In genomic region chr2:241501551-241501950, GRCh38 we compare ENCODE assay signal across 24 cellular contexts.
"Had no signal": no experiment of that assay in that cellular context is flagged by ENCODE, and none has a peak within 500 bp of the region (broad histone marks: within the 10 kb centered on the region; RNA-seq: fewer than 3 reads in every experiment).

No MANE protein-coding gene starts in this region.

- ATAC-seq: foreskin keratinocyte; left ventricle myocardium superior; natural killer cell; pancreas; stimulated activated naive CD8-positive, alpha-beta T cell treated with anti-CD3 and anti-CD28 coated beads, Interleukin-15, amount 100 ng/mL, for 72 hours had no signal

- H3K9me3 ChIP-seq: colonic mucosa, esophagus muscularis mucosa, neutrophil, pancreas, right atrium auricular region, sigmoid colon, suprapubic skin had no signal

- H3K36me3 ChIP-seq: colonic mucosa had no signal

- H3K4me1 ChIP-seq: colonic mucosa, foreskin keratinocyte had no signal

- DNase-seq: central memory CD4-positive, alpha-beta T cell; colonic mucosa; effector CD8-positive, alpha-beta T cell; endodermal cell; foreskin keratinocyte; hypothalamus; immature natural killer cell; islet precursor cell; kidney glomerular epithelial cell; left ventricle myocardium superior; natural killer cell; sigmoid colon; stimulated activated CD4-positive, alpha-beta T cell treated with anti-CD3 and anti-CD28 coated beads, Interleukin-15, amount 100 ng/mL, for 24 hours; stimulated activated CD4-positive, alpha-beta T cell treated with anti-CD3 and anti-CD28 coated beads, Interleukin-2, amount 100 ng/mL, for 48 hours; stimulated activated naive CD4-positive, alpha-beta T cell; stimulated activated naive CD8-positive, alpha-beta T cell treated with anti-CD3 and anti-CD28 coated beads, Interleukin-15, amount 100 ng/mL, for 72 hours had no signal

- H3K27ac ChIP-seq: colonic mucosa, esophagus muscularis mucosa, foreskin keratinocyte, neutrophil, pancreas, right atrium auricular region, sigmoid colon, skin epidermis, suprapubic skin had no signal

- FAIRE-seq: endothelial cell of umbilical vein, pancreas had no signal

- H3K4me3 ChIP-seq: colonic mucosa, esophagus muscularis mucosa, lung, pancreas, right atrium auricular region, sigmoid colon, skin epidermis, suprapubic skin had no signal

- H3K27me3 ChIP-seq: colonic mucosa, esophagus muscularis mucosa, foreskin keratinocyte, pancreas, right atrium auricular region, sigmoid colon, suprapubic skin had no signal
